Comparison of ENCODE assay signal across 8 cellular contexts in the genomic region with DNA sequence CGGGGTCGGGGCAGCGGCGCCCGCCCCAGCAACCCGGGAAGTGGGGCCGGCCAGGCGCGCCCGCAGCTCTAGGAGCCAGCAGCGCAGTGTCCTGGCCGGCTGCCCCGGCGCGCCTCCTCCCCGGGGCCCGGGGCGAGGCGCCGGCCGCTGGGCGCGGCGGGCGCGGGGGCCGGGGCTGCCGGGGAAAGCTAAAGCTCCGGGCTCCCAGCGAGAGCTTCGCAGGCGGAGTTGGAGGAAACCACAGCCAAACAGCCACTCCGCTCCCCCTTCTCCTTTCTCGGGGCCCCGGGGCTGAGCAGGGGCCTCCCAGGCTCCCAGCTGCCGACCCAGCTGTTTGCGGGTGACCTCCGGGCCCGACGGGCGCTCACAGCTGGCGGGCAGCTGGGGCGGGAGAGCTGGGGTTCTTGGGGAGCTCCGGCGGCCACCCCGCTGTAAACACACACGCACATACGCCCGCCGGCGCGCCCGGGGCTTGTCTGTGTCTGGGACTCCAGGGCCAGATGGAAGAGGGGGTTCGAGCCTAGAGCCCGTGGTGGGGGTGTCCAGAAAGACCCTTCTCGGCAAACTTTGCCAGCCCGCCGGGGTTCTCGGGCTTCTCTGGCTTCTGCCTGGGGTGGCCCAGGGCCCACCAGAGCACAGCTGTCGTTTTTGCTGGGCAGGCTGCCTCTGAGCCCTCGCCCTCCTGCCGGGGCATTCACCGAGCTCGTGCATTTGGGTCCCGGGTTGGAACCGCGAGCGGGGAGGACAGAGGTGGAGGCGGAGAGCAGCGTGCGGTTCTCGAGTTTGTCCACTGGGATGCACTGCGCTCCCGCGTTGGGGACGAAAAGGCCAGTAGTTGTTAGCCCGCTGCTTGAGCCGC. TPM values are rescaled to one million over a fixed set of nuclear protein-coding genes. Genes with fewer than 3 reads are reported as not detected.
DNase-seq lines count a peak whose midpoint lies in the region; ATAC-seq, FAIRE-seq and TF ChIP-seq lines count a peak whose summit lies in the region.

No MANE protein-coding gene starts in this region.

- FAIRE-seq in frontal cortex (lab: Jason Lieb, UNC) = no peak

- H3K27ac ChIP-seq in trophoblast cell (ENCODE audit: low read depth, low read length) = no peak overlapping the region

- no CpG with 5 or more reads among the region's 78 CpGs for WGBS in trophoblast cell (ENCODE audit: extremely low coverage, insufficient coverage, insufficient read length)

- H3K27ac Mint-ChIP-seq in activated T-helper 17 cell treated with anti-CD3 and anti-CD28 coated beads, Interleukin-2, amount 50 U/mL, for 72 hours = no peak overlapping the region

- no peaks in the 10 kb centered on the region for H3K9me3 Mint-ChIP-seq in activated T-helper 17 cell treated with anti-CD3 and anti-CD28 coated beads, Interleukin-2, amount 50 U/mL, for 72 hours

- no peak overlapping the region for H3K9ac ChIP-seq in trophoblast cell (ENCODE audit: low read length)

- DNase-seq in AG08395 (ENCODE audit: low spot score) (peak; percentile 60), SW480 (ENCODE audit: low spot score) (peak; percentile 67), frontal cortex (ENCODE audit: low spot score in 2 of 2) (peak; percentile 82 to 86), trophoblast cell (peak; percentile 18 to 60), left colon (no peak), NK-92 (lab: John Stamatoyannopoulos, UW; ENCODE audit: unreplicated experiment) (no peak)

- no peak overlapping the region for H2BK12ac ChIP-seq in trophoblast cell (ENCODE audit: low read length)

- peaks cover 7 to 19% of the 10 kb centered on the region in 2 experiments for H3K4me1 ChIP-seq in trophoblast cell (ENCODE audit: control insufficient read depth in 1 of 2, insufficient read depth in 2 of 2, low read length in 2 of 2)

- H3K14ac ChIP-seq in trophoblast cell (ENCODE audit: low read length) = peak overlapping the region; percentile 28

- no peaks in the 10 kb centered on the region for H3K36me3 ChIP-seq in trophoblast cell (ENCODE audit: control insufficient read depth in 1 of 2, insufficient read depth in 2 of 2, low read length in 2 of 2)

- H3K4me1 Mint-ChIP-seq in activated T-helper 17 cell treated with anti-CD3 and anti-CD28 coated beads, Interleukin-2, amount 50 U/mL, for 72 hours = no peaks in the 10 kb centered on the region

- no peak overlapping the region for H4K8ac ChIP-seq in trophoblast cell (ENCODE audit: low read depth, low read length)

- H3K36me3 Mint-ChIP-seq in activated T-helper 17 cell treated with anti-CD3 and anti-CD28 coated beads, Interleukin-2, amount 50 U/mL, for 72 hours (ENCODE audit: low read depth) = no peaks in the 10 kb centered on the region

- H3K4ac ChIP-seq in trophoblast cell (ENCODE audit: low read depth, low read length) = no peak overlapping the region

- peak overlapping the region; percentile 59 for H3K4me3 ChIP-seq in trophoblast cell (ENCODE audit: low read depth, low read length)

- H3K18ac ChIP-seq in trophoblast cell (ENCODE audit: low read length) = no peak overlapping the region

- H3K9me3 ChIP-seq in trophoblast cell (ENCODE audit: insufficient read depth, low read depth, low read length) = no peaks in the 10 kb centered on the region

- peaks cover 39% of the 10 kb centered on the region for H3K27me3 Mint-ChIP-seq in activated T-helper 17 cell treated with anti-CD3 and anti-CD28 coated beads, Interleukin-2, amount 50 U/mL, for 72 hours

- H4K91ac ChIP-seq in trophoblast cell (ENCODE audit: low read depth, low read length) = no peak overlapping the region

- peak overlapping the region; percentile 96 for H3K4me2 ChIP-seq in trophoblast cell (ENCODE audit: low read length)

- no peak overlapping the region for H2BK5ac ChIP-seq in trophoblast cell (ENCODE audit: low read depth, low read length, poor library complexity)

- H2BK120ac ChIP-seq in trophoblast cell (ENCODE audit: insufficient read depth, low read length, poor library complexity) = no peak overlapping the region

- H3K79me1 ChIP-seq in trophoblast cell (ENCODE audit: low read length) = peaks cover 2% of the 10 kb centered on the region

- peaks cover 12% of the 10 kb centered on the region for H3K27me3 ChIP-seq in trophoblast cell (ENCODE audit: insufficient read depth, low read length)

- H3K4me3 Mint-ChIP-seq in activated T-helper 17 cell treated with anti-CD3 and anti-CD28 coated beads, Interleukin-2, amount 50 U/mL, for 72 hours = no peak overlapping the region

- no peak overlapping the region for H4K12ac ChIP-seq in trophoblast cell (ENCODE audit: low read depth, low read length)

- intact Hi-C loops in left colon (cut with DNase I, micrococcal nuclease) = no loop called here

- peaks cover 4% of the 10 kb centered on the region for H3K79me2 ChIP-seq in trophoblast cell (ENCODE audit: control insufficient read depth, insufficient read depth, low read length, poor library complexity)

- no peak for ATAC-seq in left colon
- ATAC-seq in activated T-helper 17 cell treated with anti-CD3 and anti-CD28 coated beads, Interleukin-2, amount 50 U/mL, for 72 hours (replicated peaks) = no peak

- no peak overlapping the region for H3K23ac ChIP-seq in trophoblast cell (ENCODE audit: low read length)

- TF ChIP-seq CTCF in GM12873 (IDR thresholded peaks at IDR 0.05; ENCODE audit: insufficient read depth, low read depth, low read length, missing control alignments) = peak; percentile 55

- H2AFZ ChIP-seq in trophoblast cell (ENCODE audit: insufficient read depth, low read length, poor library complexity) = peak overlapping the region; percentile 66

- no peak overlapping the region for H2AK5ac ChIP-seq in trophoblast cell (ENCODE audit: low read length)

RNA-seq across cellular contexts. Expression of gene AJAP1, which starts 1.5 kb away (rescaled TPM):
- total RNA-seq in frontal cortex (16.7 TPM), left colon (under 1 TPM; 0.08 to 0.49 TPM)
- 1.2 and 1.4 TPM in 2 replicates for polyA plus RNA-seq in trophoblast cell (2013)
- total RNA-seq in activated T-helper 17 cell treated with anti-CD3 and anti-CD28 coated beads, Interleukin-2, amount 50 U/mL, for 72 hours = not detected

Comparison
In these comparisons a context has a peak if more than half of its experiments do, and no peak if none do; other contexts are left out.
1. DNase-seq: peak in AG08395 (single experiment), SW480 (single experiment), frontal cortex (2 of 2) and trophoblast cell (2 of 2); none in left colon (0 of 2) and NK-92 (single experiment).
2. RNA of gene AJAP1, which starts 1.5 kb away (total RNA-seq): 16.7 TPM in frontal cortex (single experiment); 0.08 to 0.49 TPM in left colon and not detected in activated T-helper 17 cell treated with anti-CD3 and anti-CD28 coated beads, Interleukin-2, amount 50 U/mL, for 72 hours; every median in the first group is over 10 times any median in the second.